39 cellular contexts compared by ENCODE assay signal in the genomic region with DNA sequence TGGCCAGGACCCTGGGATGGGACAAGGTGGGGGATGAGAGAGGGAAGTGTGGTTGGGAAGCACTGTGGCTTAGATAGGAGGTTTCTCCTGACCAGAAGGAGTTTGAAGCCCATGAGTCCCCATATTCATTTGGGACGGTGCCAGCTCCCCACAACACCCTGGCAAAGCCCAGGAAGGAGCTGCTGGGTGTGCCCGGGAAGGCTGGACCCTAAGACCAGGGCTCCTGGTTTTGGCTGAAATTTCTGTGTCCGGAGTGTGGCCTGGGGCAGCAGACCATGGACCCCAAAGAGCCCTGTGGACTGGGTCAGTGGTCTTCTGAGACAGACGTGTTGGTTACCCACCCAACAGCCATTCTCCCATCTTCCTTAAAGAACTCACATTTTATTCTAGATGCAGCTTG.
"Had no signal": no experiment of that assay in that cellular context is flagged by ENCODE, and none has a peak within 500 bp of the region (broad histone marks: within the 10 kb centered on the region; RNA-seq: fewer than 3 reads in every experiment).

No MANE protein-coding gene starts in this region.

- DNase-seq: activated B cell treated with CpG ODN at 0.5 μM for 24 hours; activated CD4-positive, alpha-beta memory T cell treated with anti-CD3 and anti-CD28 coated beads for 36 hours; activated CD4-positive, alpha-beta T cell treated with anti-CD3 and anti-CD28 coated beads for 4 hours; activated CD4-positive, alpha-beta T cell treated with anti-CD3 and anti-CD28 coated beads, Interleukin-2, amount 10 ng/mL, durations not matched to agents 24 days and 14 days; activated CD4-positive, alpha-beta T cell treated with anti-CD3 and anti-CD28 coated beads, Interleukin-2, amount 50 U/mL, for 1 hour; activated CD4-positive, alpha-beta T cell treated with anti-CD3 and anti-CD28 coated beads, Interleukin-2, amount 50 U/mL, for 4 hours; activated CD4-positive, CD25-positive, alpha-beta regulatory T cell treated with anti-CD3 and anti-CD28 coated beads, Interleukin-2, amount 50 U/mL, for 72 hours; activated CD8-positive, alpha-beta memory T cell treated with anti-CD3 and anti-CD28 coated beads, Interleukin-2, amount 50 U/mL, for 4 hours; activated CD8-positive, alpha-beta T cell treated with anti-CD3 and anti-CD28 coated beads for 36 hours; activated effector memory CD4-positive, alpha-beta T cell treated with anti-CD3 and anti-CD28 coated beads, Interleukin-2, amount 50 U/mL, for 16 hours; activated gamma-delta T cell treated with Interleukin-2 at 50 U/mL for 16 hours; activated naive CD4-positive, alpha-beta T cell; activated naive CD4-positive, alpha-beta T cell treated with anti-CD3 and anti-CD28 coated beads for 36 hours; activated naive CD4-positive, alpha-beta T cell treated with anti-CD3 and anti-CD28 coated beads, Interleukin-2, amount 50 U/mL, for 16 hours; activated naive CD8-positive, alpha-beta T cell treated with anti-CD3 and anti-CD28 coated beads for 36 hours; activated T-cell treated with anti-CD3 and anti-CD28 coated beads for 4 hours; activated T-cell treated with anti-CD3 and anti-CD28 coated beads, Interleukin-2, amount 50 U/mL, for 1 hour; activated T-cell treated with anti-CD3 and anti-CD28 coated beads, Interleukin-2, amount 50 U/mL, for 4 hours; activated T-cell treated with anti-CD3 and anti-CD28 coated beads, Interleukin-2, amount 50 U/mL, for 72 hours; adrenal gland; amniotic stem cell; aorta; body of pancreas; brain microvascular endothelial cell; caudate nucleus; cerebellar nuclear complex; T-helper 1 cell; T-helper 2 cell; T-helper 9 cell had no signal

- H3K27ac Mint-ChIP-seq: activated B cell treated with CpG ODN at 0.5 μM for 24 hours; activated CD4-positive, alpha-beta memory T cell treated with anti-CD3 and anti-CD28 coated beads for 36 hours; activated CD4-positive, alpha-beta T cell treated with anti-CD3 and anti-CD28 coated beads, Interleukin-2, amount 10 ng/mL, durations not matched to agents 24 days and 14 days; activated CD8-positive, alpha-beta T cell treated with anti-CD3 and anti-CD28 coated beads for 36 hours; activated naive CD4-positive, alpha-beta T cell treated with anti-CD3 and anti-CD28 coated beads for 36 hours; activated naive CD8-positive, alpha-beta T cell treated with anti-CD3 and anti-CD28 coated beads for 36 hours; activated T-cell treated with anti-CD3 and anti-CD28 coated beads, Interleukin-2, amount 50 U/mL, for 72 hours; activated T-helper 1 cell treated with anti-CD3 and anti-CD28 coated beads, Interleukin-12 subunit alpha, Interleukin-12 subunit beta, Interleukin-2, Interleukin-4 antibody, amounts not matched to agents 30 ng/mL and 10 ng/mL and 1 ng/mL, durations not matched to agents 14 hours and 24 hours and 36 hours; activated T-helper 17 cell treated with anti-CD3 and anti-CD28 coated beads, Interleukin-2, amount 50 U/mL, for 72 hours; T-helper 1 cell treated with Interleukin-12 subunit alpha and Interleukin-12 subunit beta and Interleukin-4 antibody, amounts not matched to agents 30 μg/mL and 1 μg/mL, for 36 hours; T-helper 2 cell treated with Interferon-gamma antibody and Interleukin-4, amounts not matched to agents 5 μg/mL and 100 μg/mL, for 36 hours had no signal

- H3K4me3 Mint-ChIP-seq: activated B cell treated with CpG ODN at 0.5 μM for 24 hours; activated CD4-positive, alpha-beta memory T cell treated with anti-CD3 and anti-CD28 coated beads for 36 hours; activated CD4-positive, alpha-beta T cell treated with anti-CD3 and anti-CD28 coated beads, Interleukin-2, amount 10 ng/mL, durations not matched to agents 24 days and 14 days; activated CD8-positive, alpha-beta T cell treated with anti-CD3 and anti-CD28 coated beads for 36 hours; activated naive CD4-positive, alpha-beta T cell treated with anti-CD3 and anti-CD28 coated beads for 36 hours; activated naive CD8-positive, alpha-beta T cell treated with anti-CD3 and anti-CD28 coated beads for 36 hours; activated T-cell treated with anti-CD3 and anti-CD28 coated beads, Interleukin-2, amount 50 U/mL, for 4 hours; activated T-cell treated with anti-CD3 and anti-CD28 coated beads, Interleukin-2, amount 50 U/mL, for 72 hours; activated T-helper 1 cell treated with anti-CD3 and anti-CD28 coated beads, Interleukin-12 subunit alpha, Interleukin-12 subunit beta, Interleukin-2, Interleukin-4 antibody, amounts not matched to agents 30 ng/mL and 10 ng/mL and 1 ng/mL, durations not matched to agents 14 hours and 24 hours and 36 hours; activated T-helper 17 cell treated with anti-CD3 and anti-CD28 coated beads, Interleukin-2, amount 50 U/mL, for 72 hours; central memory CD8-positive, alpha-beta T cell; T-helper 1 cell treated with Interleukin-12 subunit alpha and Interleukin-12 subunit beta and Interleukin-4 antibody, amounts not matched to agents 30 μg/mL and 1 μg/mL, for 36 hours; T-helper 2 cell treated with Interferon-gamma antibody and Interleukin-4, amounts not matched to agents 5 μg/mL and 100 μg/mL, for 36 hours had no signal

- H3K9me3 ChIP-seq: adrenal gland, body of pancreas, breast epithelium had no signal

- H3K36me3 ChIP-seq: brain microvascular endothelial cell, breast epithelium, cardiac muscle cell had no signal

- FAIRE-seq: astrocyte, TTC549 had no signal

- H3K27me3 ChIP-seq: adrenal gland, body of pancreas, brain microvascular endothelial cell, breast epithelium, cardiac muscle cell had no signal

- H3K4me3 ChIP-seq: adrenal gland, body of pancreas, breast epithelium, cardiac muscle cell had no signal

- H3K27me3 Mint-ChIP-seq: activated B cell treated with CpG ODN at 0.5 μM for 24 hours; activated CD4-positive, alpha-beta memory T cell treated with anti-CD3 and anti-CD28 coated beads for 36 hours; activated CD4-positive, alpha-beta T cell treated with anti-CD3 and anti-CD28 coated beads, Interleukin-2, amount 10 ng/mL, durations not matched to agents 24 days and 14 days; activated CD8-positive, alpha-beta T cell treated with anti-CD3 and anti-CD28 coated beads for 36 hours; activated naive CD8-positive, alpha-beta T cell treated with anti-CD3 and anti-CD28 coated beads for 36 hours; activated T-helper 17 cell treated with anti-CD3 and anti-CD28 coated beads, Interleukin-2, amount 50 U/mL, for 72 hours; central memory CD8-positive, alpha-beta T cell had no signal

- H3K27ac ChIP-seq: adrenal gland, body of pancreas, brain microvascular endothelial cell, breast epithelium, cardiac muscle cell, VCaP had no signal

- H3K4me1 ChIP-seq: body of pancreas had no signal

- H3K9me3 Mint-ChIP-seq: activated CD4-positive, alpha-beta T cell treated with anti-CD3 and anti-CD28 coated beads, Interleukin-2, amount 10 ng/mL, durations not matched to agents 24 days and 14 days; central memory CD8-positive, alpha-beta T cell; T-helper 1 cell treated with Interleukin-12 subunit alpha and Interleukin-12 subunit beta and Interleukin-4 antibody, amounts not matched to agents 30 μg/mL and 1 μg/mL, for 36 hours had no signal
